Comparison of ENCODE assay signal across 8 cellular contexts in the genomic region with DNA sequence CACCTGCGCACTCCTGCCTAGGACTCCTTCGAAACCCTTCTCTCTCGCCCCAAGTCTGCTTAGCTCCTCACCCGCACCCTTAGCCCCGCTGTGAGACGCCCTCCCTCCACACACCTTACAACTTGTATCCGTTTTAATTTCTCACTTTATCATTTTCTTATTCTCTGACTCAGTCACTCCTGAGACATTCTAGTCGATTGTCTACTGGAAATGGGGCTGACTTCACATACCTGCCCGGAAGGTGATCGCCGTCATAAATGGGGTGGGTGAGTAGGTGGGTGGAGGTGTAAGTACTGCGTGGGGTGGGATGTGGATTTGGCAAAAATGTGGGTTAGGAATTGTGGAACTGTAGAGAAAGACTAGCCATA. TPM values are rescaled to one million over a fixed set of nuclear protein-coding genes. Genes with fewer than 3 reads are reported as not detected.
DNase-seq lines count a peak whose midpoint lies in the region; ATAC-seq and TF ChIP-seq lines count a peak whose summit lies in the region.

No MANE protein-coding gene starts in this region.

- TF ChIP-seq CTCF in CD4-positive, alpha-beta T cell (IDR thresholded peaks at IDR 0.05): no peak
- TF ChIP-seq CTCF in LNCaP clone FGC (IDR thresholded peaks at IDR 0.05; ENCODE audit: control insufficient read depth, extremely low read depth, insufficient read depth): no peak
- TF ChIP-seq CTCF in fibroblast of pulmonary artery (IDR thresholded peaks at IDR 0.05; ENCODE audit: low read length, missing control alignments): no peak

- H3K27ac ChIP-seq in CD4-positive, alpha-beta T cell (ENCODE audit: low read depth, low read length): no peak overlapping the region
- no peak overlapping the region for H3K27ac ChIP-seq in rectal smooth muscle tissue (ENCODE audit: low read depth, low read length)

- H3K4me3 ChIP-seq in LNCaP clone FGC (ENCODE audit: low read depth, low read length): peak overlapping the region; percentile 88
- H3K4me3 ChIP-seq in fibroblast of pulmonary artery (replicated peaks; ENCODE audit: low read depth, low read length): peak overlapping the region; percentile 91
- H3K4me3 ChIP-seq in rectal smooth muscle tissue (ENCODE audit: low read length): peak overlapping the region; percentile 87

- peak overlapping the region; percentile 95 for H3K4me3 Mint-ChIP-seq in CD4-positive, alpha-beta T cell

- H3K36me3 Mint-ChIP-seq in CD4-positive, alpha-beta T cell (ENCODE audit: low read depth): peaks cover 5% of the 10 kb centered on the region

- H3K9ac ChIP-seq in rectal smooth muscle tissue (ENCODE audit: low read length): peak overlapping the region; percentile 10

- DNase-seq in CD4-positive, alpha-beta T cell: peak in 7 of 10 experiments; percentile 2 to 37 (median 9)
- DNase-seq in LNCaP clone FGC (ENCODE audit: low read depth) (no peak), fibroblast of pulmonary artery (ENCODE audit: low read depth) (no peak), HPDE6-E6E7 (ENCODE audit: extremely low spot score) (no peak), dermis blood vessel endothelial cell (no peak)
- DNase-seq in activated CD8-positive, alpha-beta memory T cell treated with anti-CD3 and anti-CD28 coated beads, Interleukin-2, amount 50 U/mL, for 4 hours: peak; percentile 69

- peak; percentile 33 for ATAC-seq in CD4-positive, alpha-beta T cell (ENCODE audit: poor library complexity)
- ATAC-seq in GM21576 (IDR thresholded peaks at IDR 0.05; ENCODE audit: unreplicated experiment): peak; percentile 32

- intact Hi-C loops in CD4-positive, alpha-beta T cell (cut with DNase I, micrococcal nuclease): loop anchor here (2.0 to 5.0 kb wide), 4 partner anchors 13 to 74 kb away; a partner anchor contains a TSS

- H3K27me3 ChIP-seq in CD4-positive, alpha-beta T cell (ENCODE audit: control insufficient read depth, insufficient read depth, low read length): no peaks in the 10 kb centered on the region
- no peaks in the 10 kb centered on the region for H3K27me3 ChIP-seq in rectal smooth muscle tissue (ENCODE audit: control insufficient read depth, insufficient read depth, low read length)

- H3K27ac Mint-ChIP-seq in CD4-positive, alpha-beta T cell: peak overlapping the region; percentile 79

- CTCF ChIA-PET in CD4-positive, alpha-beta T cell (lab: Charles Lee): interaction anchor here (0.6 to 2.9 kb wide), 11 partner anchors 10 to 90 kb away, joined by 3 to 19 read pairs (median 4); no protein-coding TSS in a partner anchor

- H3K9me3 ChIP-seq in CD4-positive, alpha-beta T cell (ENCODE audit: control insufficient read depth, low read length): no peaks in the 10 kb centered on the region

- H3K27me3 Mint-ChIP-seq in CD4-positive, alpha-beta T cell: no peaks in the 10 kb centered on the region

- POLR2A ChIA-PET in CD4-positive, alpha-beta T cell (lab: Charles Lee): interaction anchor here (0.6 to 1.5 kb wide), 14 partner anchors 11 to 1343 kb away, joined by 3 to 15 read pairs (median 4); a partner anchor contains a TSS

- H3K4me1 Mint-ChIP-seq in CD4-positive, alpha-beta T cell (ENCODE audit: low read depth): peaks cover 54% of the 10 kb centered on the region

- H3K4me1 ChIP-seq in rectal smooth muscle tissue (ENCODE audit: control insufficient read depth, insufficient read depth, low read length): peaks cover 2% of the 10 kb centered on the region

- no peaks in the 10 kb centered on the region for H3K36me3 ChIP-seq in rectal smooth muscle tissue (ENCODE audit: control insufficient read depth, insufficient read depth, low read length)

- H3K9me3 Mint-ChIP-seq in CD4-positive, alpha-beta T cell: no peaks in the 10 kb centered on the region

RNA-seq across cellular contexts. Expression of a gene that starts 0.7 kb away (rescaled TPM):
- total RNA-seq in CD4-positive, alpha-beta T cell: 1 to 10 TPM; 3.2 to 3.4 TPM
- 20.1 and 30.3 TPM in 2 replicates for total RNA-seq in dermis blood vessel endothelial cell

Comparison
In these comparisons a context has a peak if more than half of its experiments do, and no peak if none do; other contexts are left out.
1. DNase-seq: peak in CD4-positive, alpha-beta T cell (7 of 10) and activated CD8-positive, alpha-beta memory T cell treated with anti-CD3 and anti-CD28 coated beads, Interleukin-2, amount 50 U/mL, for 4 hours (single experiment); none in LNCaP clone FGC (single experiment), fibroblast of pulmonary artery (single experiment), HPDE6-E6E7 (single experiment) and dermis blood vessel endothelial cell (single experiment).
2. Peak in every context shown above with its lines, with median percentiles within 50 percentile points of each other: H3K4me3 ChIP-seq.